In the genomic region with DNA sequence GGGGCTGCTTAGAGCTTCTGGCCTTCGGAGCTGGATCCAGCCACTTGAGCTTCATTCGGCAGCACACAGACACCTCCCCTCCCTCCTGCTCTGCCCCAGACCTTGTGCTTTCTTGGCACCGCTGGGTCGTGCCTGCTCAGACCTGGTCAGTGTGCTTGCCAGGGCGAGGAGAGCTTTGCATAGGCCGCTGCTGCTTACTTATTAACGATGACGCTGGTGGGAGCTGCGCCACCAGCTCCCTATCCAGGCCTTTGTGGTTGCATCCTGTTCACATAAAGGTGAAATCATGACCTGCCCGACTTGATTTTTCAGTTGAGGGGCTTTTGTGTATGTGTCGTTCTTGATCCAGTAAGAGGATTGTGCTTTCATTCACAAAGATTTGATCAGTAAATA, we compare ENCODE assay signal across 8 cellular contexts.
A peak's percentile ranks its signal among the peaks of the same experiment; 100 is the strongest.
DNase-seq lines count a peak whose midpoint lies in the region; ATAC-seq and TF ChIP-seq lines count a peak whose summit lies in the region.

No MANE protein-coding gene starts in this region.

- WGBS in esophagus squamous epithelium, 2 donors = 31 to 62% methylated on average over 7 to 9 of the region's 11 CpGs

- H3K27me3 ChIP-seq in esophagus squamous epithelium = no peaks in the 10 kb centered on the region

- H3K27ac ChIP-seq in esophagus squamous epithelium = peak overlapping the region; percentile 80 to 88 (median 86)

- peak overlapping the region; percentile 32 for H3K4me3 ChIP-seq in GM12875 (ENCODE audit: low read depth, low read length)
- peak overlapping the region; percentile 4 to 30 (median 20) for H3K4me3 ChIP-seq in esophagus squamous epithelium

- H3K9me3 ChIP-seq in esophagus squamous epithelium = no peaks in the 10 kb centered on the region

- DNase-seq in NCI-H510A (lab: John Stamatoyannopoulos, UW) (peak; percentile 35), esophagus squamous epithelium (lab: John Stamatoyannopoulos, UW) (no peak), renal cortical epithelial cell (ENCODE audit: low read depth) (peak; percentile 96), UCSD-AML1 (lab: John Stamatoyannopoulos, UW; ENCODE audit: unreplicated experiment) (no peak), NOMO-1 treated with DMSO at 0.1 percent for 48 hours (lab: John Stamatoyannopoulos, UW; ENCODE audit: unreplicated experiment) (no peak)
- no peak for DNase-seq in stimulated activated naive CD4-positive, alpha-beta T cell (lab: John Stamatoyannopoulos, UW)

- TF ChIP-seq CTCF in GM12875 (IDR thresholded peaks at IDR 0.05; ENCODE audit: borderline replicate concordance, insufficient read depth, low read depth, low read length) (no peak), esophagus squamous epithelium (IDR thresholded peaks at IDR 0.05) (no peak)

- intact Hi-C loops in esophagus squamous epithelium (cut with DNase I) = no loop called here

- H3K4me1 ChIP-seq in esophagus squamous epithelium = peaks cover 8 to 48% (median 9%) of the 10 kb centered on the region in 3 donors

- peak; percentile 49 for ATAC-seq in GM21825 (IDR thresholded peaks at IDR 0.05; ENCODE audit: unreplicated experiment)

- H3K36me3 ChIP-seq in esophagus squamous epithelium = no peaks in the 10 kb centered on the region

- TF ChIP-seq POLR2A in esophagus squamous epithelium (IDR thresholded peaks at IDR 0.05) = peak in 1 of 4 donors; percentile 34

Comparison
In these comparisons a context has a peak if more than half of its experiments do, and no peak if none do; other contexts are left out.
1. DNase-seq: peak in NCI-H510A (single experiment) and renal cortical epithelial cell (single experiment); none in esophagus squamous epithelium (single experiment), stimulated activated naive CD4-positive, alpha-beta T cell (0 of 6), UCSD-AML1 (single experiment) and NOMO-1 treated with DMSO at 0.1 percent for 48 hours (single experiment).